ENCODE assay signal across 13 cellular contexts in genomic region chr7:112970771-112971170, GRCh38.
DNase-seq lines count a peak whose midpoint lies in the region; ATAC-seq, FAIRE-seq and TF ChIP-seq lines count a peak whose summit lies in the region.
"Had no signal": no experiment of that assay in that cellular context is flagged by ENCODE, and none has a peak within 500 bp of the region (broad histone marks: within the 10 kb centered on the region; RNA-seq: fewer than 3 reads in every experiment).

No MANE protein-coding gene starts in this region.

- no peaks in the 10 kb centered on the region for H3K4me1 ChIP-seq in foreskin keratinocyte
- H3K4me1 ChIP-seq in left lung, result no peaks in the 10 kb centered on the region
- H3K4me1 ChIP-seq: SJSA1 had no signal

- ATAC-seq in GM18517 (IDR thresholded peaks at IDR 0.05; ENCODE audit: unreplicated experiment) (peak; percentile 80), GM21717 (IDR thresholded peaks at IDR 0.05; ENCODE audit: unreplicated experiment) (peak; percentile 63), foreskin keratinocyte (peak; percentile 61), left lung (no peak)

- H3K27ac Mint-ChIP-seq in CD14-positive monocyte, result no peak overlapping the region

- H3K4me3 ChIP-seq in left lung, result no peak overlapping the region
- H3K4me3 ChIP-seq: SJSA1 had no signal

- H3K4me1 Mint-ChIP-seq in CD14-positive monocyte, result no peaks in the 10 kb centered on the region

- DNase-seq in HT-29 (ENCODE audit: low spot score), result peak; percentile 39
- no peak for DNase-seq in foreskin keratinocyte
- DNase-seq in left lung, result no peak
- no peak for DNase-seq in frontal cortex (ENCODE audit: low spot score in 2 of 2)
- no peak for DNase-seq in NCI-H1105 (lab: John Stamatoyannopoulos, UW)
- no peak for DNase-seq in CD14-positive monocyte (ENCODE audit: low spot score)
- DNase-seq: DMS79; effector CD4-positive, alpha-beta T cell; NCI-H2081 had no signal

- intact Hi-C loops in left lung (cut with DNase I) (no loop called here), CD14-positive monocyte (cut with micrococcal nuclease) (no loop called here)

- H3K36me3 Mint-ChIP-seq in CD14-positive monocyte, result no peaks in the 10 kb centered on the region

- H3K36me3 ChIP-seq in left lung, result no peaks in the 10 kb centered on the region
- H3K36me3 ChIP-seq: SJSA1 had no signal

- H3K9me3 ChIP-seq in left lung, result peaks cover 0 to 1% of the 10 kb centered on the region in 2 donors
- H3K9me3 ChIP-seq: SJSA1 had no signal

- TF ChIP-seq CTCF in foreskin keratinocyte (conservative IDR thresholded peaks at IDR 0.05), result peak; percentile 7
- no peak for TF ChIP-seq CTCF in left lung (IDR thresholded peaks at IDR 0.05)
- TF ChIP-seq CTCF in CD14-positive monocyte (IDR thresholded peaks at IDR 0.05), result no peak

- H3K27me3 Mint-ChIP-seq in CD14-positive monocyte (ENCODE audit: low read depth in 3 of 3), result peaks cover 0 to 1% (median 0%) of the 10 kb centered on the region in 3 donors

- H3K27me3 ChIP-seq in foreskin keratinocyte (no peaks in the 10 kb centered on the region), left lung (no peaks in the 10 kb centered on the region)
- H3K27me3 ChIP-seq: SJSA1 had no signal

- H3K27ac ChIP-seq in foreskin keratinocyte (no peak overlapping the region), left lung (no peak overlapping the region)
- H3K27ac ChIP-seq: SJSA1 had no signal

- peaks cover 0 to 3% (median 1%) of the 10 kb centered on the region in 7 donors for H3K9me3 Mint-ChIP-seq in CD14-positive monocyte

- FAIRE-seq in frontal cortex (lab: Jason Lieb, UNC), result no peak
- FAIRE-seq: HTR-8/SVneo had no signal

- H3K4me3 Mint-ChIP-seq in CD14-positive monocyte, result no peak overlapping the region
